Comparison of ENCODE assay signal across 10 cellular contexts in the genomic region with DNA sequence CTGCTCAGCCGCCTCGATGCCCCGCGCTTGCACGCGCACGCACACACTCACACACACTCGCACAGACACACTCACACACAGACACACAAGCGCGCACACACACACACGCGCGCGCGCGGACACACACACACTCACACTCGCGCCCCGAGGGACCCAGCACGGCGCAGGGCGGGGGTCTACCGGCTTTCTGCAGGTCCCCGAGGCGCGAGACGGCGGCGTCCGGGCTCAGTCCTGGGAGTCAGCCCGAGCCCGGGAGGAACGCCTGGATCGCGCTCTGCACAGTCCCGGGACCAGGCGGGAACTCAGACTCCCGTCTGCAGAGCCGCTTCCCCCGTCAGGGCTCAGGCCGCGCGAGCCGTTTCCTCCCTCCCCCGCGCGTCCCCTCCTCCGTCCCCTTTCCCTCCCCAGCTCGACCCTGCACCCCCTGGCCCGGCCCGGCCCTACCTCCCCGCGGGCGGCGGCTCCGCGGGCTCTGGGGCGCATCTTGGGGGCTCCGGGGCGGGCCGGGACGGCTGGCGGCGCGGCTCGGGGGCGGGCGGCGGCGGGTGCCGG. TPM values are rescaled to one million over a fixed set of nuclear protein-coding genes. Genes with fewer than 3 reads are reported as not detected.
DNase-seq lines count a peak whose midpoint lies in the region; ATAC-seq and TF ChIP-seq lines count a peak whose summit lies in the region.
"Had no signal": no experiment of that assay in that cellular context is flagged by ENCODE, and none has a peak within 500 bp of the region (broad histone marks: within the 10 kb centered on the region; RNA-seq: fewer than 3 reads in every experiment).

No MANE protein-coding gene starts in this region.

- H3K4me1 ChIP-seq in colonic mucosa (no peaks in the 10 kb centered on the region), liver (ENCODE audit: control insufficient read depth in 4 of 4, insufficient read depth in 4 of 4, low read length in 3 of 4) (peaks cover 0 to 28% (median 8%) of the 10 kb centered on the region in 4 donors)

- intact Hi-C loops in colonic mucosa (cut with DNase I) = no loop called here

- 3% methylated on average over 71 of the region's 71 CpGs for WGBS in liver

- H3K36me3 ChIP-seq in colonic mucosa = no peaks in the 10 kb centered on the region
- no peaks in the 10 kb centered on the region for H3K36me3 ChIP-seq in liver (ENCODE audit: control insufficient read depth in 4 of 4, insufficient read depth in 3 of 4, low read depth in 1 of 4, low read length in 3 of 4)

- H3K27ac ChIP-seq in colonic mucosa = peak overlapping the region; percentile 40
- H3K27ac ChIP-seq in liver (ENCODE audit: low read depth in 1 of 2, low read length in 2 of 2) = peak overlapping the region; percentile 68
- H3K27ac ChIP-seq in temporal lobe (ENCODE audit: low read depth, low read length) = peak overlapping the region; percentile 9
- H3K27ac ChIP-seq: 22Rv1 had no signal

- peak overlapping the region; percentile 50 for H3K4me3 ChIP-seq in colonic mucosa
- H3K4me3 ChIP-seq in liver (ENCODE audit: low read depth in 1 of 3, low read length in 3 of 3) = peak overlapping the region in 2 of 3 donors; percentile 45 to 59

- TF ChIP-seq CTCF in colonic mucosa (IDR thresholded peaks at IDR 0.05) (no peak), liver (IDR thresholded peaks at IDR 0.05; ENCODE audit: low read depth, low read length, missing input control) (no peak)

- ATAC-seq in GM19467 (IDR thresholded peaks at IDR 0.05; ENCODE audit: unreplicated experiment) (no peak), GM21529 (IDR thresholded peaks at IDR 0.05; ENCODE audit: unreplicated experiment) (no peak)

- H3K9me3 ChIP-seq in colonic mucosa (no peaks in the 10 kb centered on the region), liver (ENCODE audit: control insufficient read depth in 4 of 4, low read length in 3 of 4) (no peaks in the 10 kb centered on the region)

- H3K9ac ChIP-seq in colonic mucosa (ENCODE audit: low read depth in 2 of 2, low read length in 2 of 2) (peak overlapping the region; percentile 62 to 68), liver (ENCODE audit: low read depth in 1 of 2, low read length in 2 of 2) (no peak overlapping the region)

- DNase-seq in DMS 273 (lab: John Stamatoyannopoulos, UW; ENCODE audit: unreplicated experiment) = peak; percentile 80
- no peak for DNase-seq in DMS 273 treated with DMSO at 0.1 percent for 48 hours (lab: John Stamatoyannopoulos, UW)
- peak; percentile 27 for DNase-seq in NCI-H2171 (lab: John Stamatoyannopoulos, UW)
- DNase-seq in colonic mucosa = no peak

- peaks cover 11% of the 10 kb centered on the region for H3K27me3 ChIP-seq in colonic mucosa
- peaks cover 0 to 6% (median 0%) of the 10 kb centered on the region in 4 donors for H3K27me3 ChIP-seq in liver (ENCODE audit: control insufficient read depth in 4 of 4, insufficient read depth in 4 of 4, low read length in 3 of 4)

- no peak for TF ChIP-seq RAD21 in liver (IDR thresholded peaks at IDR 0.05)

TF ChIP-seq in liver, 16 proteins besides CTCF, POLR2A, EP300 and RAD21:
- no peak for TF ChIP-seq YY1 (IDR thresholded peaks at IDR 0.05)
- no peak for TF ChIP-seq HNF4G (IDR thresholded peaks at IDR 0.05)
- TF ChIP-seq EGR1 (IDR thresholded peaks at IDR 0.05; ENCODE audit: low read depth in 2 of 2) = no peak
- no peak for TF ChIP-seq SP1 (IDR thresholded peaks at IDR 0.05)
- TF ChIP-seq NR2F2 (IDR thresholded peaks at IDR 0.05) = no peak
- TF ChIP-seq GABPA (IDR thresholded peaks at IDR 0.05 in 1 of 2, conservative IDR thresholded peaks at IDR 0.05 in 1 of 2) = no peak
- no peak for TF ChIP-seq HNF4A (conservative IDR thresholded peaks at IDR 0.05)
- no peak for TF ChIP-seq RXRA (IDR thresholded peaks at IDR 0.05)
- TF ChIP-seq, protein P1, sequence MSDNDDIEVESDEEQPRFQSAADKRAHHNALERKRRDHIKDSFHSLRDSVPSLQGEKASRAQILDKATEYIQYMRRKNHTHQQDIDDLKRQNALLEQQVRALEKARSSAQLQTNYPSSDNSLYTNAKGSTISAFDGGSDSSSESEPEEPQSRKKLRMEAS (IDR thresholded peaks at IDR 0.05) = no peak
- TF ChIP-seq, protein P2, sequence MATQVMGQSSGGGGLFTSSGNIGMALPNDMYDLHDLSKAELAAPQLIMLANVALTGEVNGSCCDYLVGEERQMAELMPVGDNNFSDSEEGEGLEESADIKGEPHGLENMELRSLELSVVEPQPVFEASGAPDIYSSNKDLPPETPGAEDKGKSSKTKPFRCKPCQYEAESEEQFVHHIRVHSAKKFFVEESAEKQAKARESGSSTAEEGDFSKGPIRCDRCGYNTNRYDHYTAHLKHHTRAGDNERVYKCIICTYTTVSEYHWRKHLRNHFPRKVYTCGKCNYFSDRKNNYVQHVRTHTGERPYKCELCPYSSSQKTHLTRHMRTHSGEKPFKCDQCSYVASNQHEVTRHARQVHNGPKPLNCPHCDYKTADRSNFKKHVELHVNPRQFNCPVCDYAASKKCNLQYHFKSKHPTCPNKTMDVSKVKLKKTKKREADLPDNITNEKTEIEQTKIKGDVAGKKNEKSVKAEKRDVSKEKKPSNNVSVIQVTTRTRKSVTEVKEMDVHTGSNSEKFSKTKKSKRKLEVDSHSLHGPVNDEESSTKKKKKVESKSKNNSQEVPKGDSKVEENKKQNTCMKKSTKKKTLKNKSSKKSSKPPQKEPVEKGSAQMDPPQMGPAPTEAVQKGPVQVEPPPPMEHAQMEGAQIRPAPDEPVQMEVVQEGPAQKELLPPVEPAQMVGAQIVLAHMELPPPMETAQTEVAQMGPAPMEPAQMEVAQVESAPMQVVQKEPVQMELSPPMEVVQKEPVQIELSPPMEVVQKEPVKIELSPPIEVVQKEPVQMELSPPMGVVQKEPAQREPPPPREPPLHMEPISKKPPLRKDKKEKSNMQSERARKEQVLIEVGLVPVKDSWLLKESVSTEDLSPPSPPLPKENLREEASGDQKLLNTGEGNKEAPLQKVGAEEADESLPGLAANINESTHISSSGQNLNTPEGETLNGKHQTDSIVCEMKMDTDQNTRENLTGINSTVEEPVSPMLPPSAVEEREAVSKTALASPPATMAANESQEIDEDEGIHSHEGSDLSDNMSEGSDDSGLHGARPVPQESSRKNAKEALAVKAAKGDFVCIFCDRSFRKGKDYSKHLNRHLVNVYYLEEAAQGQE (IDR thresholded peaks at IDR 0.05) = no peak
- TF ChIP-seq, protein P3, sequence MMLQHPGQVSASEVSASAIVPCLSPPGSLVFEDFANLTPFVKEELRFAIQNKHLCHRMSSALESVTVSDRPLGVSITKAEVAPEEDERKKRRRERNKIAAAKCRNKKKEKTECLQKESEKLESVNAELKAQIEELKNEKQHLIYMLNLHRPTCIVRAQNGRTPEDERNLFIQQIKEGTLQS (IDR thresholded peaks at IDR 0.05) = no peak
- TF ChIP-seq FOXA1 (IDR thresholded peaks at IDR 0.05) = no peak
- TF ChIP-seq, protein P4, sequence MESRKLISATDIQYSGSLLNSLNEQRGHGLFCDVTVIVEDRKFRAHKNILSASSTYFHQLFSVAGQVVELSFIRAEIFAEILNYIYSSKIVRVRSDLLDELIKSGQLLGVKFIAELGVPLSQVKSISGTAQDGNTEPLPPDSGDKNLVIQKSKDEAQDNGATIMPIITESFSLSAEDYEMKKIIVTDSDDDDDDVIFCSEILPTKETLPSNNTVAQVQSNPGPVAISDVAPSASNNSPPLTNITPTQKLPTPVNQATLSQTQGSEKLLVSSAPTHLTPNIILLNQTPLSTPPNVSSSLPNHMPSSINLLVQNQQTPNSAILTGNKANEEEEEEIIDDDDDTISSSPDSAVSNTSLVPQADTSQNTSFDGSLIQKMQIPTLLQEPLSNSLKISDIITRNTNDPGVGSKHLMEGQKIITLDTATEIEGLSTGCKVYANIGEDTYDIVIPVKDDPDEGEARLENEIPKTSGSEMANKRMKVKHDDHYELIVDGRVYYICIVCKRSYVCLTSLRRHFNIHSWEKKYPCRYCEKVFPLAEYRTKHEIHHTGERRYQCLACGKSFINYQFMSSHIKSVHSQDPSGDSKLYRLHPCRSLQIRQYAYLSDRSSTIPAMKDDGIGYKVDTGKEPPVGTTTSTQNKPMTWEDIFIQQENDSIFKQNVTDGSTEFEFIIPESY (IDR thresholded peaks at IDR 0.05) = no peak
- TF ChIP-seq TAF1 (conservative IDR thresholded peaks at IDR 0.05) = no peak

RNA-seq across cellular contexts. Expression of a gene that starts 0.5 kb away (rescaled TPM):
- total RNA-seq in colonic mucosa = 1 to 10 TPM; 7.4 to 9.2 TPM
- 1 to 10 TPM; 3.0 to 7.4 TPM for total RNA-seq in liver
- 1 to 10 TPM; 1.2 to 1.6 TPM for polyA plus RNA-seq in liver
- total RNA-seq in temporal lobe = 20.7 TPM
- total RNA-seq: T-helper 1 cell treated with Interleukin-12 subunit alpha and Interleukin-12 subunit beta and Interleukin-4 antibody, amounts not matched to agents 30 ng/mL and 1 ng/mL, for 36 hours had no signal

RNA-seq across cellular contexts. Expression of a gene that starts 32.6 kb away (rescaled TPM):
- 10 to 100 TPM; 25.4 to 40.6 TPM for total RNA-seq in colonic mucosa
- total RNA-seq in liver = 10 to 100 TPM; 12.6 to 15.4 TPM
- polyA plus RNA-seq in liver = 1 to 10 TPM; 3.2 to 9.6 TPM
- total RNA-seq in temporal lobe = 30.2 TPM

RNA-seq across cellular contexts. Expression of a gene that starts 56.4 kb away (rescaled TPM):
- total RNA-seq in colonic mucosa = 100 to 1,000 TPM; 281 to 309 TPM
- 10 to 100 TPM; 60.4 to 95.0 TPM for total RNA-seq in liver
- 100 to 1,000 TPM; 206 to 435 TPM for polyA plus RNA-seq in liver
- 38.4 TPM for total RNA-seq in temporal lobe

Comparison
In these comparisons a context has a peak if more than half of its experiments do, and no peak if none do; other contexts are left out.
1. DNase-seq: peak in DMS 273 (single experiment) and NCI-H2171 (single experiment); none in DMS 273 treated with DMSO at 0.1 percent for 48 hours (single experiment) and colonic mucosa (single experiment).
2. H3K27ac ChIP-seq: peak in every context shown above with its lines; median percentile 68 in liver; 40 in colonic mucosa; 9 in temporal lobe.
3. H3K9ac ChIP-seq: peak in colonic mucosa (2 of 2); none in liver (0 of 2).